Comparison of ENCODE assay signal across 11 cellular contexts in the genomic region with DNA sequence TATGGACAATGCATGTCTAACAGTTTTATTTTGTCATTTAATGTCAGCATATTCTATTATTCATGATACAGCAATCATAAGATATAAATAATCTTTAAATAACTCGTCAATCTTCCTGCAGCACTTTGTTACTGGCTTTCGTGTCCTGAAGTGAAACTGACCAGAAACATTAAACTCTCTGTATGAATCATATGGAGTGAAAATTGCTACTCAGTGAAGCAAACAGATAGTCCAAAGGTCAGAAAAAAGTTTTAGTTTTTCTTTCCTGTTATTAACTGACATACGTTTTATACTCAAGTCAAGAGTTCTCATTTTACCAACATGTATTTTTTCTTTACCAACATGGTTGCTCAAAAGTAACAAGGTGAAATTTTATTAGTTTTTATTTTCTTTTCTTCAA.
A peak's percentile ranks its signal among the peaks of the same experiment; 100 is the strongest.
DNase-seq lines count a peak whose midpoint lies in the region; ATAC-seq and TF ChIP-seq lines count a peak whose summit lies in the region.
"Had no signal": no experiment of that assay in that cellular context is flagged by ENCODE, and none has a peak within 500 bp of the region (broad histone marks: within the 10 kb centered on the region; RNA-seq: fewer than 3 reads in every experiment).

No MANE protein-coding gene starts in this region.

- H3K23ac ChIP-seq in mesendoderm (ENCODE audit: low read length), result no peak overlapping the region

- WGBS in mesendoderm (ENCODE audit: extremely low coverage, insufficient coverage, low lambda C conversion rate), result no CpG with 5 or more reads among the region's 3 CpGs

- H4K5ac ChIP-seq in mesendoderm (ENCODE audit: low read length), result no peak overlapping the region

- no peaks in the 10 kb centered on the region for H3K79me1 ChIP-seq in mesendoderm (ENCODE audit: low read length)

- POLR2A ChIA-PET in PC-3 (lab: Charles Lee; ENCODE audit: unreplicated experiment), result no interaction called here

- H3K9ac ChIP-seq in PC-3 (ENCODE audit: low read length), result peak overlapping the region; percentile 39; the same call in 1 of the 2 replicates
- no peak overlapping the region for H3K9ac ChIP-seq in mesendoderm (ENCODE audit: low read length)

- H3K36me3 Mint-ChIP-seq in activated CD8-positive, alpha-beta memory T cell treated with anti-CD3 and anti-CD28 coated beads, Interleukin-2, amount 10 ng/mL, durations not matched to agents 7 days and 5 days, result no peaks in the 10 kb centered on the region

- CTCF ChIA-PET in activated CD8-positive, alpha-beta memory T cell treated with anti-CD3 and anti-CD28 coated beads, Interleukin-2, amount 10 ng/mL, durations not matched to agents 7 days and 5 days (lab: Charles Lee), result no interaction called here
- CTCF ChIA-PET in PC-3 (lab: Charles Lee), result no interaction called here

- H3K4me1 Mint-ChIP-seq in activated CD8-positive, alpha-beta memory T cell treated with anti-CD3 and anti-CD28 coated beads, Interleukin-2, amount 10 ng/mL, durations not matched to agents 7 days and 5 days, result peaks cover 8% of the 10 kb centered on the region

- no peak overlapping the region for H2BK15ac ChIP-seq in mesendoderm (replicated peaks; ENCODE audit: low read depth)

- intact Hi-C loops in PC-3 (cut with micrococcal nuclease), result no loop called here

- H3K4ac ChIP-seq in mesendoderm (ENCODE audit: low read depth, low read length), result no peak overlapping the region

- H3K27ac ChIP-seq in PC-3 (ENCODE audit: low read length), result peak overlapping the region; percentile 65
- no peak overlapping the region for H3K27ac ChIP-seq in mesendoderm (ENCODE audit: low read depth, low read length)
- no peak overlapping the region for H3K27ac ChIP-seq in substantia nigra (ENCODE audit: low read depth, low read length, poor library complexity, severe bottlenecking)

- peak overlapping the region; percentile 27; the same call in 1 of the 2 replicates for H2AFZ ChIP-seq in PC-3 (ENCODE audit: low read length)

- peaks cover 13% of the 10 kb centered on the region for H3K27me3 Mint-ChIP-seq in activated CD8-positive, alpha-beta memory T cell treated with anti-CD3 and anti-CD28 coated beads, Interleukin-2, amount 10 ng/mL, durations not matched to agents 7 days and 5 days

- no peaks in the 10 kb centered on the region for H4K20me1 ChIP-seq in PC-3 (ENCODE audit: low read length)

- H4K8ac ChIP-seq in mesendoderm (ENCODE audit: low read depth, low read length), result no peak overlapping the region

- no peak overlapping the region for H3K27ac Mint-ChIP-seq in activated CD8-positive, alpha-beta memory T cell treated with anti-CD3 and anti-CD28 coated beads, Interleukin-2, amount 10 ng/mL, durations not matched to agents 7 days and 5 days

- H3K56ac ChIP-seq in mesendoderm (ENCODE audit: low read length), result no peak overlapping the region

- H2AK5ac ChIP-seq in mesendoderm (ENCODE audit: low read length), result no peak overlapping the region

- H3K27me3 ChIP-seq in PC-3 (ENCODE audit: low read length) (no peaks in the 10 kb centered on the region), mesendoderm (ENCODE audit: insufficient read depth, low read length, poor library complexity) (no peaks in the 10 kb centered on the region)

- no peaks in the 10 kb centered on the region for H3K36me3 ChIP-seq in PC-3 (ENCODE audit: low read depth, low read length)
- H3K36me3 ChIP-seq in mesendoderm (ENCODE audit: control insufficient read depth, insufficient read depth, low read length), result no peaks in the 10 kb centered on the region

- DNase-seq in activated CD8-positive, alpha-beta memory T cell treated with anti-CD3 and anti-CD28 coated beads, Interleukin-2, amount 10 ng/mL, durations not matched to agents 7 days and 5 days, result no peak
- no peak for DNase-seq in activated CD8-positive, alpha-beta memory T cell treated with anti-CD3 and anti-CD28 coated beads, Interleukin-2, amount 50 U/mL, for 48 hours
- DNase-seq in PC-3, result peak; percentile 75
- peak; percentile 41 for DNase-seq in stromal cell of bone marrow (ENCODE audit: low read depth)
- DNase-seq in NCI-H2107 treated with DMSO at 0.1 percent for 48 hours (lab: John Stamatoyannopoulos, UW; ENCODE audit: unreplicated experiment), result no peak
- DNase-seq in mesendoderm, result no peak
- no peak for DNase-seq in substantia nigra (lab: John Stamatoyannopoulos, UW)
- DNase-seq: 8988T; effector CD4-positive, alpha-beta T cell; NCI-H82 had no signal

- no peaks in the 10 kb centered on the region for H3K9me3 ChIP-seq in PC-3 (ENCODE audit: low read length)

- BruUV-seq in PC-3 (replicated peaks; lab: Mats Ljungman, UMichigan), result no TSS peak

- H3K4me3 Mint-ChIP-seq in activated CD8-positive, alpha-beta memory T cell treated with anti-CD3 and anti-CD28 coated beads, Interleukin-2, amount 10 ng/mL, durations not matched to agents 7 days and 5 days, result no peak overlapping the region

- H3K4me3 ChIP-seq in PC-3 (ENCODE audit: low read length) (peak overlapping the region; percentile 1; the same call in 1 of the 2 replicates), mesendoderm (ENCODE audit: low read length) (no peak overlapping the region)

- H2BK120ac ChIP-seq in mesendoderm (ENCODE audit: low read depth, low read length), result no peak overlapping the region

- H2BK5ac ChIP-seq in mesendoderm (ENCODE audit: low read length), result no peak overlapping the region

- H3K4me1 ChIP-seq in PC-3 (ENCODE audit: insufficient read depth, low read length), result peaks cover 22% of the 10 kb centered on the region
- peaks cover 2% of the 10 kb centered on the region for H3K4me1 ChIP-seq in mesendoderm (ENCODE audit: control insufficient read depth, low read depth, low read length)

- H3K18ac ChIP-seq in mesendoderm (ENCODE audit: low read length), result no peak overlapping the region

- H3F3A ChIP-seq in PC-3 (ENCODE audit: low read length, unreplicated experiment), result no peaks in the 10 kb centered on the region

- H3K4me2 ChIP-seq in PC-3 (ENCODE audit: low read length) (peak overlapping the region; percentile 27), mesendoderm (ENCODE audit: low read length) (no peak overlapping the region)

- TF ChIP-seq CTCF in PC-3 (conservative IDR thresholded peaks at IDR 0.05; ENCODE audit: low read depth, low read length), result no peak

- peak; percentile 45 for ATAC-seq in activated CD8-positive, alpha-beta memory T cell treated with anti-CD3 and anti-CD28 coated beads, Interleukin-2, amount 10 ng/mL, durations not matched to agents 7 days and 5 days
- ATAC-seq in HG02885 (IDR thresholded peaks at IDR 0.05; ENCODE audit: poor library complexity, unreplicated experiment), result peak; percentile 91
- ATAC-seq in PC-3, result peak; percentile 93

- H3K9me2 ChIP-seq in PC-3 (replicated peaks; ENCODE audit: low read length), result no peaks in the 10 kb centered on the region

- H3K79me2 ChIP-seq in PC-3 (ENCODE audit: low read length), result no peaks in the 10 kb centered on the region
- H3K79me2 ChIP-seq in mesendoderm (ENCODE audit: control insufficient read depth, insufficient read depth, low read length), result no peaks in the 10 kb centered on the region

- no peaks in the 10 kb centered on the region for H3K9me3 Mint-ChIP-seq in activated CD8-positive, alpha-beta memory T cell treated with anti-CD3 and anti-CD28 coated beads, Interleukin-2, amount 10 ng/mL, durations not matched to agents 7 days and 5 days (ENCODE audit: low read depth)

Comparison
In these comparisons a context has a peak if more than half of its experiments do, and no peak if none do; other contexts are left out.
1. DNase-seq: peak in PC-3 (single experiment) and stromal cell of bone marrow (single experiment); none in activated CD8-positive, alpha-beta memory T cell treated with anti-CD3 and anti-CD28 coated beads, Interleukin-2, amount 10 ng/mL, durations not matched to agents 7 days and 5 days (single experiment), activated CD8-positive, alpha-beta memory T cell treated with anti-CD3 and anti-CD28 coated beads, Interleukin-2, amount 50 U/mL, for 48 hours (single experiment), NCI-H2107 treated with DMSO at 0.1 percent for 48 hours (single experiment), mesendoderm (single experiment) and substantia nigra (0 of 49).
2. Peak in every context shown above with its lines, with median percentiles within 50 percentile points of each other: ATAC-seq.